19 cellular contexts compared by ENCODE assay signal in the genomic region with DNA sequence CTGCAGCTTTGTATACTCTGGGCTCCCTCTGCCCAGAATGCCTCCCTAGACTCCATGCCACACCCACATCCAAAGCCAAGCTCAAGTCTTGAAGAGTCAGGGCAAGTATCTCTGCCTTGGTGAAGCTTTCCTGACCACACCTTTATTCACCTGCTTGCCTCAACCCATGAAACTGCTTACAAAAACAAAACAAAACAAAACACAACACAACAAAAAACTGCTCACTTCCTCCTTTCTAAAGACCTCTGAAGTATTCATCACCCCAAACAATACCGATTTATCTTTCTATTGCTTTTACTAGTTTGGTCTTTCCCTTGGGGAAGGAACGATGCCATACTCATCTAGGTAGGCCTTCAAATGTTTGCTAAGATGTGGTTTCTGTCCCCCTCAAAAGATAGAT. TPM values are rescaled to one million over a fixed set of nuclear protein-coding genes. Genes with fewer than 3 reads are reported as not detected.
DNase-seq lines count a peak whose midpoint lies in the region; ATAC-seq, FAIRE-seq and TF ChIP-seq lines count a peak whose summit lies in the region.
"Had no signal": no experiment of that assay in that cellular context is flagged by ENCODE, and none has a peak within 500 bp of the region (broad histone marks: within the 10 kb centered on the region; RNA-seq: fewer than 3 reads in every experiment).

No MANE protein-coding gene starts in this region.

- no peak overlapping the region for H3K27ac Mint-ChIP-seq in endothelial cell (ENCODE audit: unreplicated experiment)

- no peak for TF ChIP-seq CTCF in GM12865 (IDR thresholded peaks at IDR 0.05; ENCODE audit: insufficient read depth, low read depth, low read length, missing control alignments)
- TF ChIP-seq CTCF in endothelial cell (IDR thresholded peaks at IDR 0.05; ENCODE audit: unreplicated experiment), result no peak

- H3K79me2 ChIP-seq in Karpas-422 (ENCODE audit: low read length), result no peaks in the 10 kb centered on the region

- TF ChIP-seq POLR2A in H54 (IDR thresholded peaks at IDR 0.05; ENCODE audit: low read depth, low read length), result no peak

- no peak overlapping the region for H3K27ac ChIP-seq in Karpas-422 (ENCODE audit: low read length)
- H3K27ac ChIP-seq: BLaER1 had no signal

- H3K27me3 ChIP-seq in Karpas-422 (ENCODE audit: low read length), result no peaks in the 10 kb centered on the region
- H3K27me3 ChIP-seq: BLaER1 had no signal

- H3K36me3 ChIP-seq in Karpas-422 (ENCODE audit: insufficient read depth, low read length), result no peaks in the 10 kb centered on the region; the same call in 1 of the 2 replicates

- no peaks in the 10 kb centered on the region for H4K20me1 ChIP-seq in Karpas-422 (ENCODE audit: insufficient read depth, low read depth, low read length)

- no peaks in the 10 kb centered on the region for H3K4me1 ChIP-seq in Karpas-422 (ENCODE audit: low read length)
- H3K4me1 ChIP-seq: BLaER1 had no signal

- H3K9me3 ChIP-seq in Karpas-422 (ENCODE audit: low read length), result no peaks in the 10 kb centered on the region
- H3K9me3 ChIP-seq: BLaER1, SK-N-SH had no signal

- H3K9me2 ChIP-seq in Karpas-422 (replicated peaks; ENCODE audit: insufficient read depth, low read length), result no peaks in the 10 kb centered on the region
- H3K9me2 ChIP-seq: SK-N-SH had no signal

- no peak for FAIRE-seq in H54 (lab: Jason Lieb, UNC)
- FAIRE-seq: RCC 7860 had no signal

- H3K9me3 Mint-ChIP-seq in endothelial cell (ENCODE audit: unreplicated experiment), result no peaks in the 10 kb centered on the region
- H3K9me3 Mint-ChIP-seq: T-cell had no signal

- H3K4me3 ChIP-seq in GM12865 (ENCODE audit: low read depth, low read length) (no peak overlapping the region), Karpas-422 (ENCODE audit: low read length) (no peak overlapping the region)
- H3K4me3 ChIP-seq: BLaER1 had no signal

- H3K4me1 Mint-ChIP-seq in endothelial cell (ENCODE audit: unreplicated experiment), result peaks cover 11% of the 10 kb centered on the region

- H3K9ac ChIP-seq in Karpas-422 (ENCODE audit: low read length), result no peak overlapping the region
- H3K9ac ChIP-seq: BLaER1, SK-N-SH had no signal

- peaks cover 2% of the 10 kb centered on the region for H3K27me3 Mint-ChIP-seq in endothelial cell (ENCODE audit: unreplicated experiment)
- H3K27me3 Mint-ChIP-seq: T-cell had no signal

- in situ Hi-C loops in ACHN (cut with HindIII; ENCODE audit: low pct_ligation_motif_present, low pct_unique_long_range_greater_than_20kb, low sequenced_read_pairs), result no loop called here

- H3K36me3 Mint-ChIP-seq in endothelial cell (ENCODE audit: low read depth, unreplicated experiment), result peaks cover 10% of the 10 kb centered on the region

- ATAC-seq in GM18868 (IDR thresholded peaks at IDR 0.05; ENCODE audit: unreplicated experiment) (peak; percentile 50), HG03280 (IDR thresholded peaks at IDR 0.05; ENCODE audit: unreplicated experiment) (peak; percentile 65), HG03432 (IDR thresholded peaks at IDR 0.05; ENCODE audit: unreplicated experiment) (no peak)
- ATAC-seq: HCT116, T-cell had no signal

- no peak overlapping the region for H2AFZ ChIP-seq in Karpas-422 (ENCODE audit: low read length)

- peak overlapping the region; percentile 11 for H3K4me3 Mint-ChIP-seq in endothelial cell (ENCODE audit: unreplicated experiment)
- H3K4me3 Mint-ChIP-seq: T-cell had no signal

- DNase-seq in GM12865 (ENCODE audit: low read depth) (peak; percentile 31), endothelial cell (ENCODE audit: low spot score) (no peak), Karpas-422 (no peak), ACHN (no peak), H54 (ENCODE audit: insufficient read length, low spot score) (no peak)
- DNase-seq: DMS79 treated with DMSO at 0.1 percent for 48 hours, NCI-H1417, NCI-H187 treated with DMSO at 0.1 percent for 48 hours, NCI-H345, NCI-H526, Right ventricle myocardium superior, SK-N-SH, T-cell had no signal

- H3K4me2 ChIP-seq in Karpas-422 (ENCODE audit: low read depth, low read length, poor library complexity, severe bottlenecking), result no peak overlapping the region
- H3K4me2 ChIP-seq: BLaER1, SK-N-SH had no signal

RNA-seq across cellular contexts. Expression of gene TMEM165, which starts 45.0 kb away (rescaled TPM):
- 197 TPM for total RNA-seq in endothelial cell (ENCODE audit: unreplicated experiment)
- 118 and 165 TPM in 2 replicates for total RNA-seq in Karpas-422 (2014; rRNA removed; shearing (Covaris generic); ENCODE audit: low replicate concordance)
